1 cellular context compared by ENCODE assay signal in the genomic region with DNA sequence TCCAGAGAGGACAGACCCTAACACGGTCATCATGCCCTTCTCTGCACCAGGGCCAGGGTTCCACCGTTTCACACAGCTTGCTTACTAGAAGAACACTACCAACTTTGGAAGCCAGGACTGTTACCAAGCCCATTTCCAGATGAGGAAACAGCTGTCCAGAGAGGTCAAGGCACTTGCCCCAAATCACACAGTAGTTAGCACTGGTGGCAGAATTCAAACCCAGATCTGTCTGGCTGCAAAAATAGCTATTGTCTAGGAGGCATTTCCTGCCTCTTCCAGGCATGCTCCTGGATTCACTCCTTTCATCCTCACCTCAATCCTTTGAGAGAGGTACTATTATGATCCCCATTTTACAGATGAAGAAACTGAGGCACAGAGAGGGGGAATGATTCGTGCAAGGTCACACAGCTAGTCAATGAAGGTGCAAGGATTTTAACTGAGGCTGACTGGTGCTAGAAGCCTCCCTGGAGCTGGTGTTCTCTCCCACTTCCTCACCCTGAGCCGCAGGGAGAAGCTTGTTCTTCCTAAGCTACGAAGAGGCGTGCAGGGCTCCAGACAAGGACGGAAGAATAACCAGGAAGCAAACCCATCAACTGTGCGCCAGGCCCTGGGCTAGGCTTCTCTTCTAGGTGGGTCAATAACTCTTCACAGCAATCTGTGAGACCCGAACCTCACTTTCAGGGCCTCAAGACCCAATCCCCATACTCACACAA.
TF ChIP-seq lines count a peak whose summit lies in the region.

No MANE protein-coding gene starts in this region.

TF ChIP-seq in endothelial cell of umbilical vein, 7 proteins besides CTCF, POLR2A, EP300 and RAD21:
- TF ChIP-seq, protein P1, sequence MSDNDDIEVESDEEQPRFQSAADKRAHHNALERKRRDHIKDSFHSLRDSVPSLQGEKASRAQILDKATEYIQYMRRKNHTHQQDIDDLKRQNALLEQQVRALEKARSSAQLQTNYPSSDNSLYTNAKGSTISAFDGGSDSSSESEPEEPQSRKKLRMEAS (IDR thresholded peaks at IDR 0.05; ENCODE audit: insufficient read depth, insufficient read length) = no peak
- TF ChIP-seq FOS (IDR thresholded peaks at IDR 0.05; ENCODE audit: borderline replicate concordance, insufficient read depth, low read length) = no peak
- no peak for TF ChIP-seq JUN (IDR thresholded peaks at IDR 0.05; ENCODE audit: borderline replicate concordance, insufficient read depth, insufficient read length, low read depth)
- no peak for TF ChIP-seq MYC (IDR thresholded peaks at IDR 0.05; ENCODE audit: low read depth, low read length)
- no peak for TF ChIP-seq EZH2 (IDR thresholded peaks at IDR 0.05; ENCODE audit: borderline replicate concordance, low read depth, low read length, severe bottlenecking)
- TF ChIP-seq GATA2 (IDR thresholded peaks at IDR 0.05; ENCODE audit: insufficient read depth, insufficient read length, low read depth, low read length) = no peak
- TF ChIP-seq POLR2AphosphoS5 (IDR thresholded peaks at IDR 0.05; ENCODE audit: insufficient read depth, low read depth, low read length) = no peak
